15 cellular contexts compared by ENCODE assay signal in the genomic region with DNA sequence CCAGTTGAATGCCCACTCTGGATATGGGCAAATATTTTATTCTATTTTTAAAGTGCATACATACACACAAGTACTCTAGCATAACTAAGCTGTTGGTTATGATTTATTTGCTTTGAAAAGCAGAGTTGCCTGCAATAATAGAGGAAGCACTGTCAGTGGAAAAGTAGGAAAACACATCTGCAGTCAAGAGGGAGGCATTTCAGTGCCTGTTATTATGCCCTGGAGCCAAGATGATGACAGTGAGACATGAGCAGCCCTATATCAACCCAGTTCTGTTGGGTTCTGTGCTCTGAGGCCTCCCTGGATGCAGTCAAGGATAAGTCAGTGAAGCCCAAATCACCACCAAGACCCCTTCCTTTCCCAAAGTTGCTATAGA.
DNase-seq lines count a peak whose midpoint lies in the region; ATAC-seq, FAIRE-seq and TF ChIP-seq lines count a peak whose summit lies in the region.
"Had no signal": no experiment of that assay in that cellular context is flagged by ENCODE, and none has a peak within 500 bp of the region (broad histone marks: within the 10 kb centered on the region; RNA-seq: fewer than 3 reads in every experiment).

No MANE protein-coding gene starts in this region.

- H3K27me3 ChIP-seq in astrocyte (ENCODE audit: insufficient read depth, low read length) (no peaks in the 10 kb centered on the region), neural progenitor cell (no peaks in the 10 kb centered on the region), esophagus muscularis mucosa (no peaks in the 10 kb centered on the region)

- H3K4me1 Mint-ChIP-seq in astrocyte (ENCODE audit: low read depth, unreplicated experiment) (peaks cover 50% of the 10 kb centered on the region), neural progenitor cell (peaks cover 24% of the 10 kb centered on the region)
- H3K4me1 Mint-ChIP-seq: activated CD4-positive, alpha-beta memory T cell treated with anti-CD3 and anti-CD28 coated beads, Interleukin-2, amount 10 ng/mL, durations not matched to agents 7 days and 5 days; naive B cell had no signal

- H3K27ac ChIP-seq in astrocyte (ENCODE audit: low read depth, low read length): no peak overlapping the region
- H3K27ac ChIP-seq in neural progenitor cell: no peak overlapping the region
- H3K27ac ChIP-seq in esophagus muscularis mucosa (replicated peaks in 1 of 4): peak overlapping the region in 2 of 4 donors; percentile 23 to 38

- H3K9me3 ChIP-seq in astrocyte (ENCODE audit: insufficient read depth, low read depth, low read length): no peaks in the 10 kb centered on the region
- H3K9me3 ChIP-seq in neural progenitor cell (ENCODE audit: low read depth): no peaks in the 10 kb centered on the region
- no peaks in the 10 kb centered on the region for H3K9me3 ChIP-seq in esophagus muscularis mucosa

- H3K36me3 ChIP-seq in astrocyte (ENCODE audit: insufficient read depth, low read length) (no peaks in the 10 kb centered on the region), neural progenitor cell (no peaks in the 10 kb centered on the region), esophagus muscularis mucosa (no peaks in the 10 kb centered on the region)

- peaks cover 26% of the 10 kb centered on the region for H3K4me1 ChIP-seq in astrocyte (ENCODE audit: insufficient read depth, low read length)
- no peaks in the 10 kb centered on the region for H3K4me1 ChIP-seq in neural progenitor cell
- H3K4me1 ChIP-seq in esophagus muscularis mucosa: peaks cover 17 to 25% (median 20%) of the 10 kb centered on the region in 4 donors

- H3K27me3 Mint-ChIP-seq in astrocyte (ENCODE audit: low read depth, unreplicated experiment) (no peaks in the 10 kb centered on the region), neural progenitor cell (ENCODE audit: insufficient read depth, low read depth) (no peaks in the 10 kb centered on the region)

- peaks cover 4% of the 10 kb centered on the region for H3K36me3 Mint-ChIP-seq in astrocyte (ENCODE audit: low read depth, unreplicated experiment)
- no peaks in the 10 kb centered on the region for H3K36me3 Mint-ChIP-seq in neural progenitor cell
- H3K36me3 Mint-ChIP-seq: naive B cell had no signal

- TF ChIP-seq POLR2A in esophagus muscularis mucosa (IDR thresholded peaks at IDR 0.05; ENCODE audit: low read depth): no peak

- DNase-seq in left ventricle myocardium superior (no peak), Right ventricle myocardium superior (no peak), astrocyte (ENCODE audit: low read depth) (no peak), neural progenitor cell (ENCODE audit: low spot score) (no peak), esophagus muscularis mucosa (ENCODE audit: extremely low spot score) (no peak), kidney glomerular epithelial cell (lab: John Stamatoyannopoulos, UW) (no peak), mesenteric fat pad (ENCODE audit: low spot score) (no peak)
- DNase-seq in stimulated activated CD8-positive, alpha-beta memory T cell treated with anti-CD3 and anti-CD28 coated beads, Interleukin-4, amount 100 ng/mL, for 48 hours: no peak
- DNase-seq: activated CD4-positive, alpha-beta memory T cell treated with anti-CD3 and anti-CD28 coated beads, Interleukin-2, amount 10 ng/mL, durations not matched to agents 7 days and 5 days; activated T-cell treated with anti-CD3 and anti-CD28 coated beads, Interleukin-2, amount 50 U/mL, for 72 hours; central memory CD4-positive, alpha-beta T cell; effector memory CD4-positive, alpha-beta T cell; naive B cell; NCI-H446 treated with DMSO at 0.1 percent for 48 hours had no signal

- H3K4me3 Mint-ChIP-seq in astrocyte (ENCODE audit: unreplicated experiment): no peak overlapping the region
- H3K4me3 Mint-ChIP-seq in neural progenitor cell: no peak overlapping the region
- H3K4me3 Mint-ChIP-seq: activated CD4-positive, alpha-beta memory T cell treated with anti-CD3 and anti-CD28 coated beads, Interleukin-2, amount 10 ng/mL, durations not matched to agents 7 days and 5 days; activated T-cell treated with anti-CD3 and anti-CD28 coated beads, Interleukin-2, amount 50 U/mL, for 72 hours; naive B cell had no signal

- H2AFZ ChIP-seq in astrocyte (ENCODE audit: low read depth, low read length) (no peak overlapping the region), neural progenitor cell (replicated peaks) (no peak overlapping the region)

- TF ChIP-seq CTCF in astrocyte (IDR thresholded peaks at IDR 0.05; ENCODE audit: insufficient read depth, low read depth, low read length): no peak
- TF ChIP-seq CTCF in neural progenitor cell (IDR thresholded peaks at IDR 0.05): no peak
- TF ChIP-seq CTCF in esophagus muscularis mucosa (IDR thresholded peaks at IDR 0.05): no peak

- peak overlapping the region; percentile 38 for H3K27ac Mint-ChIP-seq in astrocyte (ENCODE audit: unreplicated experiment)
- peak overlapping the region; percentile 34 for H3K27ac Mint-ChIP-seq in neural progenitor cell
- H3K27ac Mint-ChIP-seq: activated CD4-positive, alpha-beta memory T cell treated with anti-CD3 and anti-CD28 coated beads, Interleukin-2, amount 10 ng/mL, durations not matched to agents 7 days and 5 days; activated T-cell treated with anti-CD3 and anti-CD28 coated beads, Interleukin-2, amount 50 U/mL, for 72 hours; naive B cell had no signal

- H3K4me2 ChIP-seq in astrocyte (ENCODE audit: low read length) (no peak overlapping the region), neural progenitor cell (no peak overlapping the region)

- no peaks in the 10 kb centered on the region for H3F3A ChIP-seq in neural progenitor cell (ENCODE audit: low read depth)

- intact Hi-C loops in left ventricle myocardium superior (cut with micrococcal nuclease) (no loop called here), Right ventricle myocardium superior (cut with DNase I) (no loop called here), esophagus muscularis mucosa (cut with DNase I) (no loop called here)

- ATAC-seq in left ventricle myocardium superior (peak; percentile 6), Right ventricle myocardium superior (ENCODE audit: poor library complexity) (no peak)

- no peak for FAIRE-seq in astrocyte (lab: Jason Lieb, UNC)
- FAIRE-seq: H54 had no signal

- H3K9ac ChIP-seq in astrocyte (ENCODE audit: low read length) (no peak overlapping the region), neural progenitor cell (no peak overlapping the region)

- H4K20me1 ChIP-seq in astrocyte (ENCODE audit: insufficient read depth, low read length) (no peaks in the 10 kb centered on the region), neural progenitor cell (ENCODE audit: low read depth) (no peaks in the 10 kb centered on the region)

- H3K9me3 Mint-ChIP-seq in astrocyte (ENCODE audit: unreplicated experiment) (no peaks in the 10 kb centered on the region), neural progenitor cell (no peaks in the 10 kb centered on the region)
- H3K9me3 Mint-ChIP-seq: activated CD4-positive, alpha-beta memory T cell treated with anti-CD3 and anti-CD28 coated beads, Interleukin-2, amount 10 ng/mL, durations not matched to agents 7 days and 5 days had no signal

- H3K79me2 ChIP-seq in astrocyte (ENCODE audit: insufficient read depth, low read length): no peaks in the 10 kb centered on the region
- no peaks in the 10 kb centered on the region for H3K79me2 ChIP-seq in neural progenitor cell (ENCODE audit: low read depth)

- TF ChIP-seq EP300 in esophagus muscularis mucosa (IDR thresholded peaks at IDR 0.05): no peak

- H3K4me3 ChIP-seq in astrocyte (ENCODE audit: insufficient read depth, low read depth, low read length) (no peak overlapping the region), neural progenitor cell (no peak overlapping the region), esophagus muscularis mucosa (no peak overlapping the region)
